ENCODE assay signal across 17 cellular contexts in genomic region chr13:52161193-52161646, GRCh38.
"Had no signal": no experiment of that assay in that cellular context is flagged by ENCODE, and none has a peak within 500 bp of the region (broad histone marks: within the 10 kb centered on the region; RNA-seq: fewer than 3 reads in every experiment).

No MANE protein-coding gene starts in this region.

- H3K36me3 Mint-ChIP-seq: T-cell had no signal

- H3K27ac Mint-ChIP-seq: activated T-cell treated with anti-CD3 and anti-CD28 coated beads, Interleukin-2, amount 50 U/mL, for 24 hours; mesothelial cell of epicardium; stimulated activated naive CD8-positive, alpha-beta T cell treated with anti-CD3 and anti-CD28 coated beads, Interleukin-15, Interleukin-2, amounts not matched to agents 100 ng/mL and 50 ng/mL, for 24 hours; T-cell had no signal

- H3K9ac ChIP-seq: SK-N-SH had no signal

- ATAC-seq: right cardiac atrium, T-cell had no signal

- DNase-seq: activated CD4-positive, alpha-beta T cell treated with anti-CD3 and anti-CD28 coated beads for 1 hour; activated CD4-positive, alpha-beta T cell treated with anti-CD3 and anti-CD28 coated beads, Interleukin-2, amount 50 U/mL, for 4 hours; activated naive CD4-positive, alpha-beta T cell treated with anti-CD3 and anti-CD28 coated beads, Interleukin-2, amount 50 U/mL, for 16 hours; activated T-cell treated with anti-CD3 and anti-CD28 coated beads, Interleukin-2, amount 50 U/mL, for 24 hours; effector CD8-positive, alpha-beta T cell; foreskin melanocyte; head of caudate nucleus; immature natural killer cell; right cardiac atrium; SK-N-SH; testis had no signal

- H3K4me3 ChIP-seq: lung, testis had no signal

- H3K27me3 ChIP-seq: testis had no signal

- H3K27ac ChIP-seq: epithelial cell of prostate, testis, VCaP had no signal

- H3K27me3 Mint-ChIP-seq: T-cell had no signal

- H3K9me3 Mint-ChIP-seq: mesothelial cell of epicardium; stimulated activated naive CD8-positive, alpha-beta T cell treated with anti-CD3 and anti-CD28 coated beads, Interleukin-15, Interleukin-2, amounts not matched to agents 100 ng/mL and 50 ng/mL, for 24 hours; T-cell had no signal

- H3K4me3 Mint-ChIP-seq: activated T-cell treated with anti-CD3 and anti-CD28 coated beads, Interleukin-2, amount 50 U/mL, for 24 hours; mesothelial cell of epicardium; stimulated activated naive CD8-positive, alpha-beta T cell treated with anti-CD3 and anti-CD28 coated beads, Interleukin-15, Interleukin-2, amounts not matched to agents 100 ng/mL and 50 ng/mL, for 24 hours had no signal

- H3K9me3 ChIP-seq: SK-N-SH, testis had no signal
